33 cellular contexts compared by ENCODE assay signal in genomic region chr20:4597215-4597614, GRCh38.
"Had no signal": no experiment of that assay in that cellular context is flagged by ENCODE, and none has a peak within 500 bp of the region (broad histone marks: within the 10 kb centered on the region; RNA-seq: fewer than 3 reads in every experiment).

No MANE protein-coding gene starts in this region.

- H3K27me3 ChIP-seq: brain microvascular endothelial cell had no signal

- H3K4me1 ChIP-seq: breast epithelium had no signal

- FAIRE-seq: astrocyte, TTC549 had no signal

- DNase-seq: activated B cell treated with CpG ODN at 0.5 μM for 24 hours; activated CD4-positive, alpha-beta memory T cell treated with anti-CD3 and anti-CD28 coated beads for 36 hours; activated CD4-positive, alpha-beta T cell treated with anti-CD3 and anti-CD28 coated beads for 4 hours; activated CD4-positive, alpha-beta T cell treated with anti-CD3 and anti-CD28 coated beads, Interleukin-2, amount 10 ng/mL, durations not matched to agents 24 days and 14 days; activated CD4-positive, alpha-beta T cell treated with anti-CD3 and anti-CD28 coated beads, Interleukin-2, amount 50 U/mL, for 1 hour; activated CD4-positive, alpha-beta T cell treated with anti-CD3 and anti-CD28 coated beads, Interleukin-2, amount 50 U/mL, for 4 hours; activated CD4-positive, CD25-positive, alpha-beta regulatory T cell treated with anti-CD3 and anti-CD28 coated beads, Interleukin-2, amount 50 U/mL, for 72 hours; activated CD8-positive, alpha-beta memory T cell treated with anti-CD3 and anti-CD28 coated beads, Interleukin-2, amount 50 U/mL, for 4 hours; activated CD8-positive, alpha-beta T cell treated with anti-CD3 and anti-CD28 coated beads for 36 hours; activated effector memory CD4-positive, alpha-beta T cell treated with anti-CD3 and anti-CD28 coated beads, Interleukin-2, amount 50 U/mL, for 16 hours; activated gamma-delta T cell treated with Interleukin-2 at 50 U/mL for 16 hours; activated naive CD4-positive, alpha-beta T cell; activated naive CD4-positive, alpha-beta T cell treated with anti-CD3 and anti-CD28 coated beads for 36 hours; activated naive CD4-positive, alpha-beta T cell treated with anti-CD3 and anti-CD28 coated beads, Interleukin-2, amount 50 U/mL, for 16 hours; activated naive CD8-positive, alpha-beta T cell treated with anti-CD3 and anti-CD28 coated beads for 36 hours; activated T-cell treated with anti-CD3 and anti-CD28 coated beads for 4 hours; activated T-cell treated with anti-CD3 and anti-CD28 coated beads, Interleukin-2, amount 50 U/mL, for 1 hour; activated T-cell treated with anti-CD3 and anti-CD28 coated beads, Interleukin-2, amount 50 U/mL, for 4 hours; activated T-cell treated with anti-CD3 and anti-CD28 coated beads, Interleukin-2, amount 50 U/mL, for 72 hours; adrenal gland; amniotic stem cell; aorta; body of pancreas; brain microvascular endothelial cell; central memory CD4-positive, alpha-beta T cell; T-helper 2 cell; T-helper 9 cell had no signal

- H3K27ac ChIP-seq: adrenal gland, body of pancreas, brain microvascular endothelial cell, breast epithelium, VCaP had no signal

- H3K9me3 ChIP-seq: adrenal gland, body of pancreas, breast epithelium had no signal

- ATAC-seq: activated CD8-positive, alpha-beta T cell treated with anti-CD3 and anti-CD28 coated beads for 36 hours; activated naive CD4-positive, alpha-beta T cell treated with anti-CD3 and anti-CD28 coated beads, Interleukin-2, amount 50 U/mL, for 72 hours; activated T-cell treated with anti-CD3 and anti-CD28 coated beads, Interleukin-2, amount 50 U/mL, for 4 hours; activated T-cell treated with anti-CD3 and anti-CD28 coated beads, Interleukin-2, amount 50 U/mL, for 72 hours; activated T-helper 17 cell treated with anti-CD3 and anti-CD28 coated beads, Interleukin-2, amount 50 U/mL, for 72 hours; body of pancreas had no signal

- H3K4me3 ChIP-seq: adrenal gland, body of pancreas, breast epithelium had no signal

- H3K36me3 ChIP-seq: adrenal gland, brain microvascular endothelial cell, breast epithelium had no signal
